ENCODE assay signal across 20 cellular contexts in the genomic region with DNA sequence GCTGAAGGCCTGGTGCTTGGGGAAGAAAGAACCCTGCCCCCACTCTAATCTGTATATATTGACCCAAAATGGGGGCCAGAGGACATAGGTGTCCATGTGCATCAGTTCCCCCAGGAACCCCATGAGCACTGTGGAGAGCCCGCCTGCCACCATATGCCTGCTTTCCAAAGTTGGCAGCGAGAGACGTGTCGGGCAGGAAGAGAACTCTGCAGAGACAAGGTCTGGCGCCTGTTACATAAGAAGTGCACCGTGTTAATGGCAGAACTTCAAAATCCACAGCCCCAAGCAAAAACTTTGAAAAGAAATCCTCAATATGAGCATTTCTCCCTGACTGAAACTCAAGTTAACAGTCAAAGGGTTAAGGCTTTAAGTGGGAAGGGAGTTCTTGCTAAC. TPM values are rescaled to one million over a fixed set of nuclear protein-coding genes. Genes with fewer than 3 reads are reported as not detected.
A peak's percentile ranks its signal among the peaks of the same experiment; 100 is the strongest.
DNase-seq lines count a peak whose midpoint lies in the region; ATAC-seq and TF ChIP-seq lines count a peak whose summit lies in the region.
"Had no signal": no experiment of that assay in that cellular context is flagged by ENCODE, and none has a peak within 500 bp of the region (broad histone marks: within the 10 kb centered on the region; RNA-seq: fewer than 3 reads in every experiment).

No MANE protein-coding gene starts in this region.

- no peak for DNase-seq in Right ventricle myocardium superior
- DNase-seq in Right ventricle myocardium inferior (ENCODE audit: missing footprints): no peak
- no peak for DNase-seq in left ventricle myocardium inferior
- peak in 9 of 10 donors; percentile 26 to 91 (median 50) for DNase-seq in posterior cingulate gyrus
- no peak for DNase-seq in upper lobe of right lung
- no peak for DNase-seq in SKM-1 treated with dmso at 0.1 percent for 144 hours (lab: John Stamatoyannopoulos, UW; ENCODE audit: unreplicated experiment)
- no peak for DNase-seq in NCI-H146 (lab: John Stamatoyannopoulos, UW)
- DNase-seq in activated CD4-positive, alpha-beta T cell treated with anti-CD3 and anti-CD28 coated beads for 36 hours: no peak
- DNase-seq: activated CD4-positive, alpha-beta T cell treated with anti-CD3 and anti-CD28 coated beads, Interleukin-2, amount 50 U/mL, for 1 hour; activated naive CD4-positive, alpha-beta T cell treated with anti-CD3 and anti-CD28 coated beads, Interleukin-2, amount 50 U/mL, for 16 hours; activated T-cell treated with anti-CD3 and anti-CD28 coated beads, Interleukin-2, amount 50 U/mL, for 24 hours; CD4-positive, alpha-beta T cell; DND-41; midbrain; NCI-H748 treated with DMSO at 0.1 percent for 48 hours; PC-3; stimulated activated CD4-positive, alpha-beta T cell treated with anti-CD3 and anti-CD28 coated beads, Interleukin-4, amount 100 ng/mL, for 24 hours had no signal

- ATAC-seq in Right ventricle myocardium superior (ENCODE audit: poor library complexity): peak; percentile 9
- ATAC-seq in Right ventricle myocardium inferior: no peak
- no peak for ATAC-seq in upper lobe of right lung
- ATAC-seq in activated CD4-positive, alpha-beta T cell treated with anti-CD3 and anti-CD28 coated beads for 36 hours: no peak
- ATAC-seq: A549, PC-3 had no signal

- peak overlapping the region; percentile 66 for H3K4me3 ChIP-seq in left ventricle myocardium inferior
- no peak overlapping the region for H3K4me3 ChIP-seq in upper lobe of right lung
- H3K4me3 ChIP-seq: A549, HAP-1 had no signal

- POLR2A ChIA-PET in activated CD4-positive, alpha-beta T cell treated with anti-CD3 and anti-CD28 coated beads for 36 hours (lab: Charles Lee): no interaction called here

- no peaks in the 10 kb centered on the region for H3K36me3 ChIP-seq in left ventricle myocardium inferior
- no peaks in the 10 kb centered on the region for H3K36me3 ChIP-seq in upper lobe of right lung
- H3K36me3 ChIP-seq: HAP-1, neutrophil had no signal

- H3K4me1 ChIP-seq in left ventricle myocardium inferior: peaks cover 88% of the 10 kb centered on the region
- peaks cover 29% of the 10 kb centered on the region for H3K4me1 ChIP-seq in upper lobe of right lung
- H3K4me1 ChIP-seq: A549, HAP-1 had no signal

- TF ChIP-seq CTCF in left ventricle myocardium inferior (IDR thresholded peaks at IDR 0.05; ENCODE audit: borderline replicate concordance) (no peak), upper lobe of right lung (IDR thresholded peaks at IDR 0.05) (no peak)

- H3K9me3 Mint-ChIP-seq in activated CD4-positive, alpha-beta T cell treated with anti-CD3 and anti-CD28 coated beads for 36 hours (ENCODE audit: low read depth): no peaks in the 10 kb centered on the region
- H3K9me3 Mint-ChIP-seq: activated T-cell treated with anti-CD3 and anti-CD28 coated beads, Interleukin-2, amount 50 U/mL, for 24 hours; CD4-positive, alpha-beta T cell had no signal

- CTCF ChIA-PET in activated CD4-positive, alpha-beta T cell treated with anti-CD3 and anti-CD28 coated beads for 36 hours (lab: Charles Lee): interaction anchor here (0.7 to 1.2 kb wide), 2 partner anchors 12 to 19 kb away, joined by 3 to 4 read pairs; no protein-coding TSS in a partner anchor

- peak overlapping the region; percentile 97 for H3K27ac ChIP-seq in left ventricle myocardium inferior (replicated peaks)
- peak overlapping the region; percentile 80 for H3K27ac ChIP-seq in upper lobe of right lung
- H3K27ac ChIP-seq: A549 had no signal

- H3K27me3 Mint-ChIP-seq in activated CD4-positive, alpha-beta T cell treated with anti-CD3 and anti-CD28 coated beads for 36 hours: no peaks in the 10 kb centered on the region
- H3K27me3 Mint-ChIP-seq: activated T-cell treated with anti-CD3 and anti-CD28 coated beads, Interleukin-2, amount 50 U/mL, for 24 hours; CD4-positive, alpha-beta T cell had no signal

- peaks cover 28% of the 10 kb centered on the region for H3K4me1 Mint-ChIP-seq in activated CD4-positive, alpha-beta T cell treated with anti-CD3 and anti-CD28 coated beads for 36 hours

- intact Hi-C loops in Right ventricle myocardium superior (cut with DNase I): no loop called here
- intact Hi-C loops in Right ventricle myocardium inferior (cut with DNase I): no loop called here
- intact Hi-C loops in left ventricle myocardium inferior (cut with micrococcal nuclease): no loop called here
- intact Hi-C loops in posterior cingulate gyrus (cut with DNase I): no loop called here
- intact Hi-C loops in upper lobe of right lung (cut with DNase I): no loop called here
- intact Hi-C loops in activated CD4-positive, alpha-beta T cell treated with anti-CD3 and anti-CD28 coated beads for 36 hours (cut with DNase I, micrococcal nuclease): loop anchor here in 1 of 2 experiments (5.0 kb wide), 1 partner anchor 40 kb away; a partner anchor contains a TSS

- H3K27ac Mint-ChIP-seq in activated CD4-positive, alpha-beta T cell treated with anti-CD3 and anti-CD28 coated beads for 36 hours: no peak overlapping the region
- H3K27ac Mint-ChIP-seq: CD4-positive, alpha-beta T cell had no signal

- no peak overlapping the region for H3K4me3 Mint-ChIP-seq in activated CD4-positive, alpha-beta T cell treated with anti-CD3 and anti-CD28 coated beads for 36 hours
- H3K4me3 Mint-ChIP-seq: activated T-cell treated with anti-CD3 and anti-CD28 coated beads, Interleukin-2, amount 50 U/mL, for 24 hours; CD4-positive, alpha-beta T cell had no signal

- H3K9me3 ChIP-seq in left ventricle myocardium inferior (replicated peaks) (no peaks in the 10 kb centered on the region), upper lobe of right lung (no peaks in the 10 kb centered on the region)
- H3K9me3 ChIP-seq: A549, HAP-1, neutrophil had no signal

- no peaks in the 10 kb centered on the region for H3K36me3 Mint-ChIP-seq in activated CD4-positive, alpha-beta T cell treated with anti-CD3 and anti-CD28 coated beads for 36 hours (ENCODE audit: low read depth)

- H3K27me3 ChIP-seq in left ventricle myocardium inferior (ENCODE audit: low read depth): no peaks in the 10 kb centered on the region
- H3K27me3 ChIP-seq in upper lobe of right lung: no peaks in the 10 kb centered on the region
- H3K27me3 ChIP-seq: neutrophil had no signal

RNA-seq across cellular contexts. Expression of a gene that starts 8.0 kb away (rescaled TPM):
- total RNA-seq in Right ventricle myocardium superior (58.1 TPM), Right ventricle myocardium inferior (50.6 TPM), left ventricle myocardium inferior (42.6 TPM), upper lobe of right lung (47.6 TPM)
- total RNA-seq in activated CD4-positive, alpha-beta T cell treated with anti-CD3 and anti-CD28 coated beads for 36 hours: 10 to 100 TPM in 1 of 2 experiments, 1 to 10 TPM in 1; 7.5 to 11.0 TPM

RNA-seq across cellular contexts. Expression of a gene that starts 41.1 kb away (rescaled TPM):
- total RNA-seq in Right ventricle myocardium superior (33.2 TPM), Right ventricle myocardium inferior (41.8 TPM), left ventricle myocardium inferior (36.3 TPM), upper lobe of right lung (29.1 TPM)
- 10 to 100 TPM; 23.4 to 32.0 TPM for total RNA-seq in activated CD4-positive, alpha-beta T cell treated with anti-CD3 and anti-CD28 coated beads for 36 hours

RNA-seq across cellular contexts. Expression of a gene that starts 41.2 kb away (rescaled TPM):
- total RNA-seq in Right ventricle myocardium superior: 22.9 TPM
- total RNA-seq in Right ventricle myocardium inferior: 19.3 TPM
- 22.2 TPM for total RNA-seq in left ventricle myocardium inferior
- total RNA-seq in upper lobe of right lung: 9.1 TPM
- total RNA-seq in activated CD4-positive, alpha-beta T cell treated with anti-CD3 and anti-CD28 coated beads for 36 hours: 1 to 10 TPM; 7.3 to 8.5 TPM

Comparison
In these comparisons a context has a peak if more than half of its experiments do, and no peak if none do; other contexts are left out.
1. DNase-seq: peak in posterior cingulate gyrus (9 of 10); none in Right ventricle myocardium superior (single experiment), Right ventricle myocardium inferior (single experiment), left ventricle myocardium inferior (single experiment), upper lobe of right lung (single experiment), SKM-1 treated with dmso at 0.1 percent for 144 hours (single experiment), NCI-H146 (single experiment) and activated CD4-positive, alpha-beta T cell treated with anti-CD3 and anti-CD28 coated beads for 36 hours (single experiment).